19 cellular contexts compared by ENCODE assay signal in the genomic region with DNA sequence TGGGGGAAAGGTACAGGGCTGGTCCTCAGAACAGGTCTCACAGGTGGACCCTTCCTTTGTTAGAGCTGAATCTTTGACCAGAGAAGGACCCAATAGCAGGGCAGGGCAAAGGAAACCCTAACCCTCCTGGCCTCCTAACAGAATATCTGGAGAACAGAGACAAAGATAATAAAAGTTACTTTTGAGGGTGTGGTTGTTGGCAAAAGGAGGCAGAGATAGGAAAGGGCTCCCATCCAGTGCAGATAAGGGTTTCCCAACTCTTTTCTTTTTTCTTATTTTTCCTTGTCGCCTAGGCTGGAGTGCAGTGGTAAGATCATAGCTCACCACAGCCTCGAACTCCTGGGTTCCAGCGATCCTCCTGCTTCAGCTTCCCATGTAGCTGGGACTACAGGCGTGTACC. TPM values are rescaled to one million over a fixed set of nuclear protein-coding genes. Genes with fewer than 3 reads are reported as not detected.
DNase-seq lines count a peak whose midpoint lies in the region; ATAC-seq, FAIRE-seq and TF ChIP-seq lines count a peak whose summit lies in the region.
"Had no signal": no experiment of that assay in that cellular context is flagged by ENCODE, and none has a peak within 500 bp of the region (broad histone marks: within the 10 kb centered on the region; RNA-seq: fewer than 3 reads in every experiment).

No MANE protein-coding gene starts in this region.

- TF ChIP-seq POLR2A in sigmoid colon (IDR thresholded peaks at IDR 0.05), result no peak
- TF ChIP-seq POLR2A in uterus (IDR thresholded peaks at IDR 0.05), result no peak

- H3K27ac Mint-ChIP-seq in glutamatergic neuron (ENCODE audit: unreplicated experiment), result no peak overlapping the region
- H3K27ac Mint-ChIP-seq: GM23338; neural progenitor cell; stimulated activated naive CD8-positive, alpha-beta T cell treated with anti-CD3 and anti-CD28 coated beads, Interleukin-15, amount 100 ng/mL, for 72 hours had no signal

- peak overlapping the region; percentile 82 to 97 (median 90) for H3K27ac ChIP-seq in heart right ventricle
- H3K27ac ChIP-seq in kidney (ENCODE audit: low read depth in 2 of 2, low read length in 2 of 2), result peak overlapping the region; percentile 75 to 76
- H3K27ac ChIP-seq in sigmoid colon, result peak overlapping the region; percentile 89 to 95 (median 91)
- H3K27ac ChIP-seq in uterus, result peak overlapping the region; percentile 93 to 94
- H3K27ac ChIP-seq: neural progenitor cell had no signal

- H3K4me3 ChIP-seq in heart right ventricle (no peak overlapping the region), kidney (ENCODE audit: low read length in 2 of 2) (no peak overlapping the region), sigmoid colon (no peak overlapping the region), uterus (no peak overlapping the region)
- H3K4me3 ChIP-seq: cardiac muscle cell, GM23338, neural progenitor cell, smooth muscle cell had no signal

- TF ChIP-seq CTCF in heart right ventricle (IDR thresholded peaks at IDR 0.05) (no peak), kidney (IDR thresholded peaks at IDR 0.05; ENCODE audit: borderline replicate concordance, extremely low read depth, insufficient read depth) (no peak), sigmoid colon (IDR thresholded peaks at IDR 0.05) (no peak), uterus (IDR thresholded peaks at IDR 0.05) (no peak), glutamatergic neuron (IDR thresholded peaks at IDR 0.05; ENCODE audit: partially characterized antibody, unreplicated experiment) (no peak)

- H3K27me3 ChIP-seq in heart right ventricle, result no peaks in the 10 kb centered on the region
- H3K27me3 ChIP-seq in sigmoid colon, result no peaks in the 10 kb centered on the region
- H3K27me3 ChIP-seq in uterus, result no peaks in the 10 kb centered on the region
- H3K27me3 ChIP-seq: cardiac muscle cell, neural progenitor cell had no signal

- TF ChIP-seq EP300 in sigmoid colon (IDR thresholded peaks at IDR 0.05), result no peak

- H3K9me3 Mint-ChIP-seq in glutamatergic neuron (ENCODE audit: unreplicated experiment), result no peaks in the 10 kb centered on the region
- H3K9me3 Mint-ChIP-seq: GM23338; neural progenitor cell; stimulated activated naive CD8-positive, alpha-beta T cell treated with anti-CD3 and anti-CD28 coated beads, Interleukin-15, amount 100 ng/mL, for 72 hours; T-cell had no signal

- peaks cover 32 to 70% (median 54%) of the 10 kb centered on the region in 9 donors for H3K4me1 ChIP-seq in heart right ventricle
- H3K4me1 ChIP-seq in kidney (ENCODE audit: control insufficient read depth in 1 of 2, insufficient read depth in 1 of 2, low read depth in 1 of 2, low read length in 2 of 2), result peaks cover 16 to 17% of the 10 kb centered on the region in 2 donors
- H3K4me1 ChIP-seq in sigmoid colon, result peaks cover 0 to 94% (median 93%) of the 10 kb centered on the region in 4 donors
- H3K4me1 ChIP-seq in uterus, result peaks cover 35 to 40% of the 10 kb centered on the region in 2 donors
- H3K4me1 ChIP-seq: neural progenitor cell had no signal

- H3K9me3 ChIP-seq in heart right ventricle (no peaks in the 10 kb centered on the region), kidney (ENCODE audit: control insufficient read depth in 1 of 2, low read length in 2 of 2) (no peaks in the 10 kb centered on the region), sigmoid colon (no peaks in the 10 kb centered on the region), uterus (no peaks in the 10 kb centered on the region)

- DNase-seq in heart right ventricle (no peak), cardiac septum (ENCODE audit: low spot score) (no peak), kidney (no peak), sigmoid colon (peak; percentile 35), uterus (no peak), DMS53 (lab: John Stamatoyannopoulos, UW) (no peak), glutamatergic neuron (no peak), NCI-H510A (lab: John Stamatoyannopoulos, UW) (no peak)
- DNase-seq: activated naive CD4-positive, alpha-beta T cell treated with Interleukin-2 at 50 U/mL for 16 hours; EL; NCI-H2029 treated with DMSO at 0.1 percent for 48 hours; NCI-H69; stimulated activated naive CD8-positive, alpha-beta T cell treated with anti-CD3 and anti-CD28 coated beads, Interleukin-15, amount 100 ng/mL, for 72 hours; T-cell had no signal

- 90 to 94% methylated on average over 4 of the region's 4 CpGs for WGBS in heart right ventricle, 2 donors
- WGBS in sigmoid colon, 2 donors, result 37 to 80% methylated on average over 4 of the region's 4 CpGs

- H3K4me3 Mint-ChIP-seq in glutamatergic neuron (ENCODE audit: unreplicated experiment), result no peak overlapping the region
- H3K4me3 Mint-ChIP-seq: GM23338; neural progenitor cell; stimulated activated naive CD8-positive, alpha-beta T cell treated with anti-CD3 and anti-CD28 coated beads, Interleukin-15, amount 100 ng/mL, for 72 hours; T-cell had no signal

- H3K27me3 Mint-ChIP-seq in glutamatergic neuron (ENCODE audit: unreplicated experiment), result peaks cover 1% of the 10 kb centered on the region
- H3K27me3 Mint-ChIP-seq: stimulated activated naive CD8-positive, alpha-beta T cell treated with anti-CD3 and anti-CD28 coated beads, Interleukin-15, amount 100 ng/mL, for 72 hours; T-cell had no signal

- intact Hi-C loops in heart right ventricle (cut with DNase I), result loop anchor here (2.0 to 10.0 kb wide), 12 partner anchors 38 to 428 kb away; a partner anchor contains a TSS
- intact Hi-C loops in cardiac septum (cut with DNase I), result loop anchor here (2.0 kb wide), 1 partner anchor 121 kb away; a partner anchor contains a TSS
- intact Hi-C loops in kidney (cut with DNase I), result no loop called here
- intact Hi-C loops in sigmoid colon (cut with DNase I), result no loop called here
- intact Hi-C loops in uterus (cut with DNase I; ENCODE audit: low total_unique reads), result loop anchor here (10.0 kb wide), 1 partner anchor 425 kb away; a partner anchor contains a TSS

- H3K4me1 Mint-ChIP-seq in glutamatergic neuron (ENCODE audit: low read depth, unreplicated experiment), result peaks cover 9% of the 10 kb centered on the region
- H3K4me1 Mint-ChIP-seq: stimulated activated naive CD8-positive, alpha-beta T cell treated with anti-CD3 and anti-CD28 coated beads, Interleukin-15, amount 100 ng/mL, for 72 hours had no signal

- ATAC-seq in heart right ventricle, result no peak
- ATAC-seq: activated CD4-positive, CD25-positive, alpha-beta regulatory T cell treated with anti-CD3 and anti-CD28 coated beads, Interleukin-2, amount 50 U/mL, for 24 hours; GM23338; stimulated activated naive CD8-positive, alpha-beta T cell treated with anti-CD3 and anti-CD28 coated beads, Interleukin-15, amount 100 ng/mL, for 72 hours; T-cell had no signal

- H3K36me3 ChIP-seq in heart right ventricle (peaks cover 0 to 100% (median 41%) of the 10 kb centered on the region in 9 donors), kidney (ENCODE audit: control insufficient read depth in 1 of 2, insufficient read depth in 2 of 2, low read length in 2 of 2) (peaks cover 35 to 48% of the 10 kb centered on the region in 2 donors), sigmoid colon (peaks cover 0 to 24% (median 6%) of the 10 kb centered on the region in 4 donors), uterus (no peaks in the 10 kb centered on the region)
- H3K36me3 ChIP-seq: neural progenitor cell had no signal

- no peaks in the 10 kb centered on the region for H3K36me3 Mint-ChIP-seq in glutamatergic neuron (ENCODE audit: unreplicated experiment)

- no peak for FAIRE-seq in kidney (lab: Jason Lieb, UNC)

- H3K9ac ChIP-seq in kidney (ENCODE audit: low read length in 2 of 2), result no peak overlapping the region
- H3K9ac ChIP-seq: neural progenitor cell had no signal

RNA-seq across cellular contexts. Expression of a gene that starts 11.9 kb away (rescaled TPM):
- 10 to 100 TPM; 20.5 to 33.6 (median 26.2) TPM for total RNA-seq in heart right ventricle
- 10 to 100 TPM; 29.8 to 47.0 TPM for polyA plus RNA-seq in heart right ventricle
- 45.5 TPM for total RNA-seq in cardiac septum
- 70.2 TPM for total RNA-seq in kidney
- polyA plus RNA-seq in kidney (ENCODE audit: insufficient read depth, low read depth, low replicate concordance), result 14.5 TPM
- 10 to 100 TPM; 22.1 to 55.1 (median 31.1) TPM for total RNA-seq in sigmoid colon
- polyA plus RNA-seq in sigmoid colon, result 100 to 1,000 TPM in 1 of 3 donors, 10 to 100 TPM in 2; 18.0 to 116 (median 21.7) TPM
- 10 to 100 TPM; 23.3 to 78.9 (median 35.3) TPM for total RNA-seq in uterus
- total RNA-seq in glutamatergic neuron (ENCODE audit: unreplicated experiment), result 109 TPM

RNA-seq across cellular contexts. Expression of a gene that starts 12.5 kb away (rescaled TPM):
- total RNA-seq in heart right ventricle (10 to 100 TPM; 20.3 to 33.5 (median 27.6) TPM), cardiac septum (27.6 TPM), kidney (24.7 TPM), sigmoid colon (10 to 100 TPM; 11.1 to 23.8 (median 12.8) TPM), uterus (10 to 100 TPM in 2 of 4 donors, 1 to 10 TPM in 2; 4.4 to 38.6 (median 11.4) TPM), glutamatergic neuron (ENCODE audit: unreplicated experiment) (43.0 TPM)
- polyA plus RNA-seq in heart right ventricle (1 to 10 TPM; 7.3 to 7.7 TPM), kidney (ENCODE audit: insufficient read depth, low read depth, low replicate concordance) (8.5 TPM), sigmoid colon (10 to 100 TPM in 2 of 3 donors, 1 to 10 TPM in 1; 6.2 to 12.0 (median 10.2) TPM)

RNA-seq across cellular contexts. Expression of a gene that starts 20.8 kb away (rescaled TPM):
- total RNA-seq in heart right ventricle (100 to 1,000 TPM in 5 of 10 donors, 10 to 100 TPM in 5; 71.7 to 215 (median 99.9) TPM), cardiac septum (317 TPM), kidney (846 TPM), sigmoid colon (over 10,000 TPM in 3 of 4 donors, 1,000 to 10,000 TPM in 1; 6,854 to 14,048 (median 12,596) TPM), uterus (1,000 to 10,000 TPM; 1,588 to 9,854 (median 3,936) TPM), glutamatergic neuron (ENCODE audit: unreplicated experiment) (6.1 TPM)
- polyA plus RNA-seq in heart right ventricle (100 to 1,000 TPM; 319 to 883 TPM), kidney (ENCODE audit: insufficient read depth, low read depth, low replicate concordance) (776 TPM), sigmoid colon (1,000 to 10,000 TPM in 1 of 3 donors, 100 to 1,000 TPM in 2; 112 to 1,100 (median 337) TPM)

RNA-seq across cellular contexts. Expression of a gene that starts 41.5 kb away (rescaled TPM):
- total RNA-seq in heart right ventricle, result 10 to 100 TPM; 16.2 to 33.6 (median 22.0) TPM
- polyA plus RNA-seq in heart right ventricle, result 10 to 100 TPM; 13.0 to 28.1 TPM
- total RNA-seq in cardiac septum, result 25.3 TPM
- total RNA-seq in kidney, result 37.4 TPM
- polyA plus RNA-seq in kidney (ENCODE audit: insufficient read depth, low read depth, low replicate concordance), result 16.4 TPM
- total RNA-seq in sigmoid colon, result 10 to 100 TPM; 20.7 to 50.7 (median 28.5) TPM
- polyA plus RNA-seq in sigmoid colon, result 10 to 100 TPM in 2 of 3 donors, 1 to 10 TPM in 1; 7.6 to 33.1 (median 12.0) TPM
- 10 to 100 TPM in 3 of 4 donors, 1 to 10 TPM in 1; 6.4 to 91.3 (median 28.7) TPM for total RNA-seq in uterus
- 23.6 TPM for total RNA-seq in glutamatergic neuron (ENCODE audit: unreplicated experiment)

Comparison
In these comparisons a context has a peak if more than half of its experiments do, and no peak if none do; other contexts are left out.
1. RNA of a gene that starts 20.8 kb away (total RNA-seq): 6,854 to 14,048 TPM in sigmoid colon, 1,588 to 9,854 TPM in uterus, 846 TPM in kidney (single experiment), 317 TPM in cardiac septum (single experiment) and 71.7 to 215 TPM in heart right ventricle; 6.1 TPM in glutamatergic neuron (single experiment); every median in the first group is over 10 times any median in the second.
2. intact Hi-C loops: an anchor here in heart right ventricle (2.0 to 10.0 kb wide), cardiac septum (2.0 kb wide) and uterus (10.0 kb wide); none called in kidney and sigmoid colon.
3. Peak in every context shown above with its lines, with median percentiles within 50 percentile points of each other: H3K27ac ChIP-seq.